In genomic region chr6:117352466-117353081, GRCh38 we compare ENCODE assay signal across 8 cellular contexts.
DNase-seq lines count a peak whose midpoint lies in the region; ATAC-seq and TF ChIP-seq lines count a peak whose summit lies in the region.

No MANE protein-coding gene starts in this region.

- no peaks in the 10 kb centered on the region for H3K27me3 ChIP-seq in mesendoderm (ENCODE audit: insufficient read depth, low read length, poor library complexity)
- no peaks in the 10 kb centered on the region for H3K27me3 ChIP-seq in gastrocnemius medialis

- TF ChIP-seq POLR2A in gastrocnemius medialis (IDR thresholded peaks at IDR 0.05) = no peak

- no peak overlapping the region for H3K4ac ChIP-seq in mesendoderm (ENCODE audit: low read depth, low read length)

- ATAC-seq in Right ventricle myocardium superior (ENCODE audit: poor library complexity) = peak; percentile 49
- peak; percentile 86 for ATAC-seq in HG03159 (IDR thresholded peaks at IDR 0.05; ENCODE audit: unreplicated experiment)
- ATAC-seq in gastrocnemius medialis = no peak
- no peak for ATAC-seq in GM21447 (IDR thresholded peaks at IDR 0.05; ENCODE audit: unreplicated experiment)

- H3K36me3 ChIP-seq in mesendoderm (ENCODE audit: control insufficient read depth, insufficient read depth, low read length) = no peaks in the 10 kb centered on the region
- H3K36me3 ChIP-seq in gastrocnemius medialis = no peaks in the 10 kb centered on the region

- H2AK5ac ChIP-seq in mesendoderm (ENCODE audit: low read length) = no peak overlapping the region

- DNase-seq in Right ventricle myocardium superior = no peak
- DNase-seq in cardiac septum (ENCODE audit: low spot score) = no peak
- peak; percentile 37 for DNase-seq in mesendoderm
- no peak for DNase-seq in gastrocnemius medialis
- no peak for DNase-seq in stimulated activated CD4-positive, alpha-beta T cell treated with anti-CD3 and anti-CD28 coated beads, Interleukin-4, amount 100 ng/mL, for 24 hours

- peak; percentile 77 for TF ChIP-seq CTCF in VCaP (conservative IDR thresholded peaks at IDR 0.05)
- TF ChIP-seq CTCF in gastrocnemius medialis (IDR thresholded peaks at IDR 0.05 in 4 of 5, conservative IDR thresholded peaks at IDR 0.05 in 1 of 5) = peak in 2 of 5 experiments; percentile 26 to 44

- in situ Hi-C loops in gastrocnemius medialis (cut with MboI; ENCODE audit: low sequenced_read_pairs in 4 of 4) = no loop called here

- H3K4me2 ChIP-seq in mesendoderm (ENCODE audit: low read length) = no peak overlapping the region

- no peaks in the 10 kb centered on the region for H3K79me1 ChIP-seq in mesendoderm (ENCODE audit: low read length)

- H2BK15ac ChIP-seq in mesendoderm (replicated peaks; ENCODE audit: low read depth) = no peak overlapping the region

- no peaks in the 10 kb centered on the region for H3K79me2 ChIP-seq in mesendoderm (ENCODE audit: control insufficient read depth, insufficient read depth, low read length)

- H2BK120ac ChIP-seq in mesendoderm (ENCODE audit: low read depth, low read length) = no peak overlapping the region

- H3K56ac ChIP-seq in mesendoderm (ENCODE audit: low read length) = no peak overlapping the region

- H3K18ac ChIP-seq in mesendoderm (ENCODE audit: low read length) = no peak overlapping the region

- no peaks in the 10 kb centered on the region for H3K9me3 ChIP-seq in gastrocnemius medialis

- WGBS in mesendoderm (ENCODE audit: extremely low coverage, insufficient coverage, low lambda C conversion rate) = no CpG with 5 or more reads among the region's 3 CpGs

- H3K4me1 ChIP-seq in mesendoderm (ENCODE audit: control insufficient read depth, low read depth, low read length) = no peaks in the 10 kb centered on the region
- no peaks in the 10 kb centered on the region for H3K4me1 ChIP-seq in gastrocnemius medialis

- no peak overlapping the region for H3K23ac ChIP-seq in mesendoderm (ENCODE audit: low read length)

- no peak overlapping the region for H3K9ac ChIP-seq in mesendoderm (ENCODE audit: low read length)

- intact Hi-C loops in Right ventricle myocardium superior (cut with DNase I) (loop anchor here (5.0 to 10.0 kb wide), 2 partner anchors 92 to 205 kb away; no protein-coding TSS in a partner anchor), cardiac septum (cut with DNase I) (no loop called here), gastrocnemius medialis (cut with DNase I; ENCODE audit: low total_unique reads) (no loop called here)

- no peak overlapping the region for H2BK5ac ChIP-seq in mesendoderm (ENCODE audit: low read length)

- no peak overlapping the region for H4K5ac ChIP-seq in mesendoderm (ENCODE audit: low read length)

- H3K4me3 ChIP-seq in mesendoderm (ENCODE audit: low read length) (no peak overlapping the region), gastrocnemius medialis (no peak overlapping the region)

- H3K27ac ChIP-seq in VCaP (no peak overlapping the region), mesendoderm (ENCODE audit: low read depth, low read length) (no peak overlapping the region), gastrocnemius medialis (no peak overlapping the region)

- no peak overlapping the region for H4K8ac ChIP-seq in mesendoderm (ENCODE audit: low read depth, low read length)

Comparison
In these comparisons a context has a peak if more than half of its experiments do, and no peak if none do; other contexts are left out.
1. ATAC-seq: peak in Right ventricle myocardium superior (single experiment) and HG03159 (single experiment); none in gastrocnemius medialis (0 of 2) and GM21447 (single experiment).